Comparison of ENCODE assay signal across 9 cellular contexts in genomic region chr2:62303818-62304217, GRCh38.
DNase-seq lines count a peak whose midpoint lies in the region; FAIRE-seq and TF ChIP-seq lines count a peak whose summit lies in the region.
"Had no signal": no experiment of that assay in that cellular context is flagged by ENCODE, and none has a peak within 500 bp of the region (broad histone marks: within the 10 kb centered on the region; RNA-seq: fewer than 3 reads in every experiment).

No MANE protein-coding gene starts in this region.

- DNase-seq in GM19239 (ENCODE audit: insufficient read length, low spot score) = no peak
- peak; percentile 61 for DNase-seq in MV-4-11 (lab: John Stamatoyannopoulos, UW)
- DNase-seq in endothelial cell of umbilical vein (ENCODE audit: low read depth, low spot score) = no peak
- DNase-seq in NCI-H526 (lab: John Stamatoyannopoulos, UW) = no peak
- DNase-seq in NCI-H146 treated with DMSO at 0.1 percent for 48 hours (lab: John Stamatoyannopoulos, UW; ENCODE audit: unreplicated experiment) = no peak
- no peak for DNase-seq in MCF 10A (ENCODE audit: unreplicated experiment)
- no peak for DNase-seq in activated CD4-positive, alpha-beta T cell treated with anti-CD3 and anti-CD28 coated beads for 1 hour

- H3K36me3 Mint-ChIP-seq in MCF 10A (ENCODE audit: insufficient read depth, unreplicated experiment) = no peaks in the 10 kb centered on the region

- FAIRE-seq in GM19239 (lab: Jason Lieb, UNC) (peak; percentile 51), endothelial cell of umbilical vein (lab: Jason Lieb, UNC) (no peak)
- FAIRE-seq: colon had no signal

- no peak for TF ChIP-seq POLR2A in endothelial cell of umbilical vein (IDR thresholded peaks at IDR 0.05; ENCODE audit: low read depth, low read length)

- H2AFZ ChIP-seq in endothelial cell of umbilical vein (ENCODE audit: low read depth, low read length) = no peak overlapping the region

- no peak overlapping the region for H3K9ac ChIP-seq in endothelial cell of umbilical vein (replicated peaks; ENCODE audit: extremely low read depth, insufficient read depth, low read length)

- no peaks in the 10 kb centered on the region for H3K9me1 ChIP-seq in endothelial cell of umbilical vein (replicated peaks; ENCODE audit: control insufficient read depth, extremely low read depth, insufficient read depth, low read length)

- H3K27me3 Mint-ChIP-seq in MCF 10A (ENCODE audit: insufficient read depth, unreplicated experiment) = no peaks in the 10 kb centered on the region

- H4K20me1 ChIP-seq in endothelial cell of umbilical vein (replicated peaks; ENCODE audit: control insufficient read depth, extremely low read depth, insufficient read depth, low read length) = no peaks in the 10 kb centered on the region

- H3K9me3 ChIP-seq in endothelial cell of umbilical vein (replicated peaks; ENCODE audit: control insufficient read depth, insufficient read depth, low read length) = no peaks in the 10 kb centered on the region

- H3K9me3 Mint-ChIP-seq in MCF 10A (ENCODE audit: unreplicated experiment) = no peaks in the 10 kb centered on the region

- no peak overlapping the region for H3K4me3 Mint-ChIP-seq in MCF 10A (ENCODE audit: unreplicated experiment)

- intact Hi-C loops in endothelial cell of umbilical vein (cut with micrococcal nuclease) (loop anchor here (1.0 to 10.0 kb wide), 6 partner anchors 21 to 401 kb away; partner anchors contain the start of gene EHBP1), MCF 10A (cut with micrococcal nuclease) (no loop called here)

- CTCF ChIA-PET in endothelial cell of umbilical vein (lab: Charles Lee) (no interaction called here), MCF 10A (lab: Yijun Ruan, JAX) (no interaction called here)

- H3K27ac ChIP-seq in C4-2B (peak overlapping the region; percentile 89; the same call in 1 of the 2 replicates), endothelial cell of umbilical vein (ENCODE audit: insufficient read depth, low read depth, low read length) (peak overlapping the region; percentile 86)

- H3K4me1 Mint-ChIP-seq in MCF 10A (ENCODE audit: insufficient read depth, unreplicated experiment) = peaks cover 25% of the 10 kb centered on the region

- POLR2A ChIA-PET in endothelial cell of umbilical vein (lab: Charles Lee) (no interaction called here), MCF 10A (lab: Yijun Ruan, JAX) (no interaction called here)

- no peaks in the 10 kb centered on the region for H3K79me2 ChIP-seq in endothelial cell of umbilical vein (ENCODE audit: control insufficient read depth, insufficient read depth, low read length)

- dilution Hi-C loops in endothelial cell of umbilical vein (cut with MboI; ENCODE audit: extremely low pct_ligation_motif_present, low sequenced_read_pairs) = no loop called here

- H3K4me2 ChIP-seq in endothelial cell of umbilical vein (ENCODE audit: insufficient read depth, low read length) = no peak overlapping the region

- peaks cover 36% of the 10 kb centered on the region for H3K4me1 ChIP-seq in endothelial cell of umbilical vein (ENCODE audit: control insufficient read depth, extremely low read depth, insufficient read depth, low read length)

- no peaks in the 10 kb centered on the region for H3K27me3 ChIP-seq in endothelial cell of umbilical vein (ENCODE audit: control insufficient read depth in 2 of 2, insufficient read depth in 2 of 2, low read length in 2 of 2)

- TF ChIP-seq CTCF in C4-2B (conservative IDR thresholded peaks at IDR 0.05) (no peak), endothelial cell of umbilical vein (IDR thresholded peaks at IDR 0.05; ENCODE audit: extremely low read depth in 1 of 2, insufficient read depth in 1 of 2, low read depth in 1 of 2, low read length in 2 of 2) (no peak), MCF 10A (IDR thresholded peaks at IDR 0.05; ENCODE audit: unreplicated experiment) (no peak)

- H3K4me3 ChIP-seq in endothelial cell of umbilical vein (replicated peaks in 1 of 3; ENCODE audit: insufficient read depth in 1 of 3, low read depth in 1 of 3, low read length in 3 of 3) = no peak overlapping the region

- no TSS peak for BruUV-seq in endothelial cell of umbilical vein (replicated peaks; lab: Mats Ljungman, UMichigan)
- BruUV-seq in MCF 10A (replicated peaks; lab: Mats Ljungman, UMichigan) = no TSS peak

- H3K36me3 ChIP-seq in endothelial cell of umbilical vein (ENCODE audit: control insufficient read depth in 2 of 2, extremely low read depth in 1 of 2, insufficient read depth in 2 of 2, low read length in 2 of 2) = no peaks in the 10 kb centered on the region

- no peak overlapping the region for H3K27ac Mint-ChIP-seq in MCF 10A (ENCODE audit: low read depth, unreplicated experiment)

TF ChIP-seq in endothelial cell of umbilical vein, 7 proteins besides CTCF, POLR2A, EP300 and RAD21:
- TF ChIP-seq MYC (IDR thresholded peaks at IDR 0.05; ENCODE audit: low read depth, low read length) = no peak
- no peak for TF ChIP-seq MAX (IDR thresholded peaks at IDR 0.05; ENCODE audit: insufficient read depth, insufficient read length)
- no peak for TF ChIP-seq JUN (IDR thresholded peaks at IDR 0.05; ENCODE audit: borderline replicate concordance, insufficient read depth, insufficient read length, low read depth)
- TF ChIP-seq POLR2AphosphoS5 (IDR thresholded peaks at IDR 0.05; ENCODE audit: insufficient read depth, low read depth, low read length) = no peak
- no peak for TF ChIP-seq GATA2 (IDR thresholded peaks at IDR 0.05; ENCODE audit: insufficient read depth, insufficient read length, low read depth, low read length)
- no peak for TF ChIP-seq EZH2 (IDR thresholded peaks at IDR 0.05; ENCODE audit: borderline replicate concordance, low read depth, low read length, severe bottlenecking)
- no peak for TF ChIP-seq FOS (IDR thresholded peaks at IDR 0.05; ENCODE audit: borderline replicate concordance, insufficient read depth, low read length)
